In genomic region chr13:34172048-34172447, GRCh38 we compare ENCODE assay signal across 17 cellular contexts.
DNase-seq lines count a peak whose midpoint lies in the region; ATAC-seq, FAIRE-seq and TF ChIP-seq lines count a peak whose summit lies in the region.
"Had no signal": no experiment of that assay in that cellular context is flagged by ENCODE, and none has a peak within 500 bp of the region (broad histone marks: within the 10 kb centered on the region; RNA-seq: fewer than 3 reads in every experiment).

No MANE protein-coding gene starts in this region.

- no peaks in the 10 kb centered on the region for H3K9me3 Mint-ChIP-seq in HFFc6

- H2AFZ ChIP-seq in Karpas-422 (ENCODE audit: low read length) = no peak overlapping the region
- H2AFZ ChIP-seq: PC-9 had no signal

- H3K4me3 ChIP-seq in A549 = no peak overlapping the region
- no peak overlapping the region for H3K4me3 ChIP-seq in bronchial epithelial cell (ENCODE audit: low read depth, low read length)
- H3K4me3 ChIP-seq in foreskin fibroblast (ENCODE audit: low read depth in 1 of 2, low read length in 2 of 2) = no peak overlapping the region
- no peak overlapping the region for H3K4me3 ChIP-seq in Karpas-422 (ENCODE audit: low read length)
- H3K4me3 ChIP-seq: BLaER1 treated with 17β-estradiol and CSF1 and Interleukin-3, amounts not matched to agents 10 nM and 100 nM; HAP-1; PC-9 had no signal

- H3K4me2 ChIP-seq in A549 = no peak overlapping the region
- no peak overlapping the region for H3K4me2 ChIP-seq in Karpas-422 (ENCODE audit: low read depth, low read length, poor library complexity, severe bottlenecking)
- H3K4me2 ChIP-seq: BLaER1 treated with 17β-estradiol and CSF1 and Interleukin-3, amounts not matched to agents 10 nM and 100 nM; PC-9 had no signal

- no peak for DNase-seq in A549 (ENCODE audit: low read depth in 1 of 2, low spot score in 1 of 2)
- DNase-seq in HFFc6 = peak; percentile 27
- peak; percentile 57 for DNase-seq in bronchial epithelial cell (ENCODE audit: low read depth)
- peak; percentile 14 to 33 for DNase-seq in foreskin fibroblast
- DNase-seq in Karpas-422 = no peak
- no peak for DNase-seq in NCI-H1694 treated with DMSO at 0.1 percent for 48 hours (lab: John Stamatoyannopoulos, UW)
- no peak for DNase-seq in GOT3 (lab: John Stamatoyannopoulos, UW)
- DNase-seq: DMS 273 treated with DMSO at 0.1 percent for 48 hours, NCI-H1105 treated with DMSO at 0.1 percent for 48 hours, NCI-H1930, NCI-H446 treated with DMSO at 0.1 percent for 48 hours, NCI-H748 treated with DMSO at 0.1 percent for 48 hours, PC-9 had no signal

- H3K36me3 Mint-ChIP-seq in HFFc6 (ENCODE audit: low read depth) = no peaks in the 10 kb centered on the region

- peaks cover 50% of the 10 kb centered on the region for H3K4me1 Mint-ChIP-seq in HFFc6 (ENCODE audit: low read depth)

- H3K36me3 ChIP-seq in bronchial epithelial cell (ENCODE audit: control insufficient read depth, insufficient read depth, low read length) (no peaks in the 10 kb centered on the region), Karpas-422 (ENCODE audit: insufficient read depth, low read length) (no peaks in the 10 kb centered on the region)
- H3K36me3 ChIP-seq: BLaER1 treated with 17β-estradiol and CSF1 and Interleukin-3, amounts not matched to agents 10 nM and 100 nM; HAP-1 had no signal

- FAIRE-seq in A549 (lab: Jason Lieb, UNC) (no peak), bronchial epithelial cell (lab: Jason Lieb, UNC) (peak; percentile 23)

- TF ChIP-seq EP300 in A549 (IDR thresholded peaks at IDR 0.05) = no peak

- H3K27ac ChIP-seq in A549 = peak overlapping the region; percentile 20 to 85; a peak in 4 of 6 replicates
- H3K27ac ChIP-seq in Karpas-422 (ENCODE audit: low read length) = no peak overlapping the region
- H3K27ac ChIP-seq: 22Rv1; BLaER1 treated with 17β-estradiol and CSF1 and Interleukin-3, amounts not matched to agents 10 nM and 100 nM; PC-9 had no signal

- H3K27me3 ChIP-seq in bronchial epithelial cell (ENCODE audit: control insufficient read depth, insufficient read depth, low read length) (no peaks in the 10 kb centered on the region), Karpas-422 (ENCODE audit: low read length) (no peaks in the 10 kb centered on the region)
- H3K27me3 ChIP-seq: BLaER1 treated with 17β-estradiol and CSF1 and Interleukin-3, amounts not matched to agents 10 nM and 100 nM had no signal

- no peaks in the 10 kb centered on the region; the same call in 1 of the 2 replicates for H3K27me3 Mint-ChIP-seq in HFFc6 (ENCODE audit: insufficient read depth)

- H3K27ac Mint-ChIP-seq in HFFc6 = peak overlapping the region; percentile 3; the same call in 1 of the 2 replicates

- ATAC-seq in A549 (no peak), GM19023 (IDR thresholded peaks at IDR 0.05; ENCODE audit: unreplicated experiment) (no peak)

- TF ChIP-seq CTCF in A549 (IDR thresholded peaks at IDR 0.05) = no peak
- no peak for TF ChIP-seq CTCF in HFFc6 (IDR thresholded peaks at IDR 0.05)
- no peak for TF ChIP-seq CTCF in bronchial epithelial cell (IDR thresholded peaks at IDR 0.05; ENCODE audit: insufficient read depth, low read length, severe bottlenecking)
- TF ChIP-seq CTCF in foreskin fibroblast (IDR thresholded peaks at IDR 0.05; ENCODE audit: low read depth, low read length) = no peak

- H3K4me3 Mint-ChIP-seq in HFFc6 = no peak overlapping the region

- no peaks in the 10 kb centered on the region for H3K9me2 ChIP-seq in Karpas-422 (replicated peaks; ENCODE audit: insufficient read depth, low read length)

- no peaks in the 10 kb centered on the region for H4K20me1 ChIP-seq in Karpas-422 (ENCODE audit: insufficient read depth, low read depth, low read length)
- H4K20me1 ChIP-seq: BLaER1 treated with 17β-estradiol and CSF1 and Interleukin-3, amounts not matched to agents 10 nM and 100 nM had no signal

- H3K9ac ChIP-seq in Karpas-422 (ENCODE audit: low read length) = no peak overlapping the region
- H3K9ac ChIP-seq: BLaER1 treated with 17β-estradiol and CSF1 and Interleukin-3, amounts not matched to agents 10 nM and 100 nM had no signal

- no peak for TF ChIP-seq POLR2A in A549 (IDR thresholded peaks at IDR 0.05; ENCODE audit: low read length)

- no peak for TF ChIP-seq RAD21 in A549 (conservative IDR thresholded peaks at IDR 0.05 in 1 of 2, IDR thresholded peaks at IDR 0.05 in 1 of 2)

- POLR2A ChIA-PET in A549 (lab: Yijun Ruan, JAX) = no interaction called here

- H3K4me1 ChIP-seq in A549 (peaks cover 36% of the 10 kb centered on the region), Karpas-422 (ENCODE audit: low read length) (no peaks in the 10 kb centered on the region)
- H3K4me1 ChIP-seq: HAP-1 had no signal

- no peaks in the 10 kb centered on the region for H3K9me3 ChIP-seq in A549
- H3K9me3 ChIP-seq in Karpas-422 (ENCODE audit: low read length) = no peaks in the 10 kb centered on the region
- H3K9me3 ChIP-seq: BLaER1 treated with 17β-estradiol and CSF1 and Interleukin-3, amounts not matched to agents 10 nM and 100 nM; HAP-1 had no signal

- H3K79me2 ChIP-seq in Karpas-422 (ENCODE audit: low read length) = no peaks in the 10 kb centered on the region

- CTCF ChIA-PET in A549 (lab: Yijun Ruan, JAX) = no interaction called here

TF ChIP-seq in A549, 52 proteins besides CTCF, POLR2A, EP300 and RAD21:
- TF ChIP-seq FOXS1 (CRISPR knock-in tag; IDR thresholded peaks at IDR 0.05) (no peak), FOSB (CRISPR knock-in tag; IDR thresholded peaks at IDR 0.05) (no peak)

Comparison
In these comparisons a context has a peak if more than half of its experiments do, and no peak if none do; other contexts are left out.
1. DNase-seq: peak in HFFc6 (single experiment), bronchial epithelial cell (single experiment) and foreskin fibroblast (2 of 2); none in A549 (0 of 2), Karpas-422 (single experiment), NCI-H1694 treated with DMSO at 0.1 percent for 48 hours (single experiment) and GOT3 (single experiment).